Comparison of ENCODE assay signal across 19 cellular contexts in genomic region chr2:207871506-207871905, GRCh38.
DNase-seq lines count a peak whose midpoint lies in the region; ATAC-seq and TF ChIP-seq lines count a peak whose summit lies in the region.
"Had no signal": no experiment of that assay in that cellular context is flagged by ENCODE, and none has a peak within 500 bp of the region (broad histone marks: within the 10 kb centered on the region; RNA-seq: fewer than 3 reads in every experiment).

No MANE protein-coding gene starts in this region.

- no peaks in the 10 kb centered on the region for H3K36me3 ChIP-seq in GM23338 (ENCODE audit: insufficient read depth)
- no peaks in the 10 kb centered on the region for H3K36me3 ChIP-seq in prostate gland

- WGBS in prostate gland = 91% methylated on average over 1 of the region's 1 CpG

- H3F3A ChIP-seq in GM23338 (replicated peaks; ENCODE audit: low read depth) = no peaks in the 10 kb centered on the region

- no peaks in the 10 kb centered on the region for H3K36me3 Mint-ChIP-seq in GM23338 (ENCODE audit: low read depth)

- no peak overlapping the region for H3K4me3 Mint-ChIP-seq in GM23338

- peaks cover 8% of the 10 kb centered on the region for H3K4me1 ChIP-seq in GM23338 (ENCODE audit: insufficient read depth)
- H3K4me1 ChIP-seq in prostate gland (replicated peaks) = no peaks in the 10 kb centered on the region

- no peaks in the 10 kb centered on the region for H4K20me1 ChIP-seq in GM23338 (replicated peaks; ENCODE audit: insufficient read depth)

- no peaks in the 10 kb centered on the region for H3K27me3 Mint-ChIP-seq in GM23338 (ENCODE audit: insufficient read depth, low read depth, poor library complexity)

- DNase-seq in GM23338 (ENCODE audit: low spot score) (no peak), RPMI7951 (ENCODE audit: low read depth) (peak; percentile 34), kidney tubule cell (ENCODE audit: low spot score) (peak; percentile 47), renal cortical epithelial cell (ENCODE audit: low read depth) (peak; percentile 81), middle frontal gyrus (ENCODE audit: extremely low spot score, low spot score) (no peak), prostate gland (ENCODE audit: low spot score) (no peak), SHP77 (lab: John Stamatoyannopoulos, UW) (no peak)
- DNase-seq: AML-193, GOT3, KBM-7, NCI-H1417 treated with DMSO at 0.1 percent for 48 hours, NCI-H187 treated with DMSO at 0.1 percent for 48 hours, NCI-H2227 treated with DMSO at 0.1 percent for 48 hours, NCI-H510A treated with DMSO at 0.1 percent for 48 hours, NCI-H774, OCI-M1, RPMI8226 had no signal

- peak overlapping the region; percentile 53; the same call in 1 of the 2 replicates for H3K27ac Mint-ChIP-seq in GM23338

- H3K4me1 Mint-ChIP-seq in GM23338 = peaks cover 18% of the 10 kb centered on the region

- H3K9me3 Mint-ChIP-seq in GM23338 = no peaks in the 10 kb centered on the region

- no peak for TF ChIP-seq POLR2A in prostate gland (IDR thresholded peaks at IDR 0.05)

- H3K4me3 ChIP-seq in GM23338 (no peak overlapping the region), prostate gland (no peak overlapping the region)
- H3K4me3 ChIP-seq: GM12878 had no signal

- H3K9me3 ChIP-seq in prostate gland = no peaks in the 10 kb centered on the region

- TF ChIP-seq CTCF in GM23338 (conservative IDR thresholded peaks at IDR 0.05; ENCODE audit: low read depth in 2 of 2) = no peak
- TF ChIP-seq CTCF in prostate gland (IDR thresholded peaks at IDR 0.05) = no peak

- intact Hi-C loops in prostate gland (cut with DNase I) = no loop called here

- H3K27me3 ChIP-seq in GM23338 (ENCODE audit: insufficient read depth) = no peaks in the 10 kb centered on the region
- H3K27me3 ChIP-seq in prostate gland (replicated peaks; ENCODE audit: insufficient read depth) = no peaks in the 10 kb centered on the region

- no peaks in the 10 kb centered on the region for H3K9me2 ChIP-seq in GM23338 (ENCODE audit: insufficient read depth)

- no peak overlapping the region for H3K27ac ChIP-seq in GM23338 (ENCODE audit: low read depth)
- H3K27ac ChIP-seq in prostate gland = no peak overlapping the region
- H3K27ac ChIP-seq: C4-2B had no signal

- no peaks in the 10 kb centered on the region for H3K79me2 ChIP-seq in GM23338 (replicated peaks; ENCODE audit: insufficient read depth)

- no peak overlapping the region for H3K4me2 ChIP-seq in GM23338

- ATAC-seq in GM23338 = no peak
- ATAC-seq: GM12878 had no signal

- H2AFZ ChIP-seq in GM23338 = no peak overlapping the region

TF ChIP-seq in GM23338, 12 proteins besides CTCF, POLR2A, EP300 and RAD21 (continues in another document):
- TF ChIP-seq EZH2phosphoT487 (IDR thresholded peaks at IDR 0.05; ENCODE audit: unreplicated experiment) (no peak), POLR2AphosphoS5 (IDR thresholded peaks at IDR 0.05; ENCODE audit: low read depth) (no peak), NANOG (IDR thresholded peaks at IDR 0.05; ENCODE audit: borderline replicate concordance) (no peak), STAT1 (IDR thresholded peaks at IDR 0.05; ENCODE audit: unreplicated experiment) (no peak), CREB1 (CRISPR knock-in tag; IDR thresholded peaks at IDR 0.05; ENCODE audit: low read depth) (no peak), ZNF331 (CRISPR knock-in tag; IDR thresholded peaks at IDR 0.05; ENCODE audit: low read depth) (no peak), JUNB (IDR thresholded peaks at IDR 0.05; ENCODE audit: unreplicated experiment) (no peak), ZNF114 (CRISPR knock-in tag; IDR thresholded peaks at IDR 0.05) (no peak), EZH2 (IDR thresholded peaks at IDR 0.05; ENCODE audit: low read depth, unreplicated experiment) (no peak)
- TF ChIP-seq, protein P1, sequence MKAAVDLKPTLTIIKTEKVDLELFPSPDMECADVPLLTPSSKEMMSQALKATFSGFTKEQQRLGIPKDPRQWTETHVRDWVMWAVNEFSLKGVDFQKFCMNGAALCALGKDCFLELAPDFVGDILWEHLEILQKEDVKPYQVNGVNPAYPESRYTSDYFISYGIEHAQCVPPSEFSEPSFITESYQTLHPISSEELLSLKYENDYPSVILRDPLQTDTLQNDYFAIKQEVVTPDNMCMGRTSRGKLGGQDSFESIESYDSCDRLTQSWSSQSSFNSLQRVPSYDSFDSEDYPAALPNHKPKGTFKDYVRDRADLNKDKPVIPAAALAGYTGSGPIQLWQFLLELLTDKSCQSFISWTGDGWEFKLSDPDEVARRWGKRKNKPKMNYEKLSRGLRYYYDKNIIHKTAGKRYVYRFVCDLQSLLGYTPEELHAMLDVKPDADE (IDR thresholded peaks at IDR 0.05) = no peak
- TF ChIP-seq, protein P2, sequence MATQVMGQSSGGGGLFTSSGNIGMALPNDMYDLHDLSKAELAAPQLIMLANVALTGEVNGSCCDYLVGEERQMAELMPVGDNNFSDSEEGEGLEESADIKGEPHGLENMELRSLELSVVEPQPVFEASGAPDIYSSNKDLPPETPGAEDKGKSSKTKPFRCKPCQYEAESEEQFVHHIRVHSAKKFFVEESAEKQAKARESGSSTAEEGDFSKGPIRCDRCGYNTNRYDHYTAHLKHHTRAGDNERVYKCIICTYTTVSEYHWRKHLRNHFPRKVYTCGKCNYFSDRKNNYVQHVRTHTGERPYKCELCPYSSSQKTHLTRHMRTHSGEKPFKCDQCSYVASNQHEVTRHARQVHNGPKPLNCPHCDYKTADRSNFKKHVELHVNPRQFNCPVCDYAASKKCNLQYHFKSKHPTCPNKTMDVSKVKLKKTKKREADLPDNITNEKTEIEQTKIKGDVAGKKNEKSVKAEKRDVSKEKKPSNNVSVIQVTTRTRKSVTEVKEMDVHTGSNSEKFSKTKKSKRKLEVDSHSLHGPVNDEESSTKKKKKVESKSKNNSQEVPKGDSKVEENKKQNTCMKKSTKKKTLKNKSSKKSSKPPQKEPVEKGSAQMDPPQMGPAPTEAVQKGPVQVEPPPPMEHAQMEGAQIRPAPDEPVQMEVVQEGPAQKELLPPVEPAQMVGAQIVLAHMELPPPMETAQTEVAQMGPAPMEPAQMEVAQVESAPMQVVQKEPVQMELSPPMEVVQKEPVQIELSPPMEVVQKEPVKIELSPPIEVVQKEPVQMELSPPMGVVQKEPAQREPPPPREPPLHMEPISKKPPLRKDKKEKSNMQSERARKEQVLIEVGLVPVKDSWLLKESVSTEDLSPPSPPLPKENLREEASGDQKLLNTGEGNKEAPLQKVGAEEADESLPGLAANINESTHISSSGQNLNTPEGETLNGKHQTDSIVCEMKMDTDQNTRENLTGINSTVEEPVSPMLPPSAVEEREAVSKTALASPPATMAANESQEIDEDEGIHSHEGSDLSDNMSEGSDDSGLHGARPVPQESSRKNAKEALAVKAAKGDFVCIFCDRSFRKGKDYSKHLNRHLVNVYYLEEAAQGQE (IDR thresholded peaks at IDR 0.05; ENCODE audit: unreplicated experiment) = no peak

Comparison
In these comparisons a context has a peak if more than half of its experiments do, and no peak if none do; other contexts are left out.
1. DNase-seq: peak in RPMI7951 (single experiment), kidney tubule cell (single experiment) and renal cortical epithelial cell (single experiment); none in GM23338 (single experiment), middle frontal gyrus (single experiment), prostate gland (single experiment) and SHP77 (0 of 2).